In the genomic region with DNA sequence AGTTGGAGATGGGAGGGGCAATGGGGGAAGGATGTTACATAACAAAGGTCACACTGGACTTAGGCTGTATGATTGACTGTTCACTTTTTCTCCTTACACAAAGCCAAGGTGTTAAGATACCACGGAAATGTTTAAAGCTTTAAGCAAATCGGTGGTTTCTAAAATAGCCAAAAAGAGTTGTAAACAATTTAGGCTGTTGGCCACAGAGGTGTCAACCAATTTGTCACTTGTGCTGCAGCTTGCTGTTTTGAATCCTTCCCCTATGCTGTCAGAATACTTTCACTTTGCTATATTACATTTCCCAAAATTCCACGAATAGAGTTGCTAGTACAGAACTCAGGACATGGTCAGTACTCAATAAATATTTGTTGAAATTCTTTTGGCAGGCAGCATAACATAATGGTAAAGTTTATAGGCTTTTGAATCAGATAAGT, we compare ENCODE assay signal across 12 cellular contexts.
DNase-seq lines count a peak whose midpoint lies in the region; ATAC-seq, FAIRE-seq and TF ChIP-seq lines count a peak whose summit lies in the region.
"Had no signal": no experiment of that assay in that cellular context is flagged by ENCODE, and none has a peak within 500 bp of the region (broad histone marks: within the 10 kb centered on the region; RNA-seq: fewer than 3 reads in every experiment).

No MANE protein-coding gene starts in this region.

- peak; percentile 78 for FAIRE-seq in GM19239 (lab: Jason Lieb, UNC)
- FAIRE-seq: colon had no signal

- peak overlapping the region; percentile 12 to 76 (median 69) for H3K4me3 Mint-ChIP-seq in CD8-positive, alpha-beta memory T cell
- H3K4me3 Mint-ChIP-seq: stimulated activated naive CD8-positive, alpha-beta T cell treated with anti-CD3 and anti-CD28 coated beads, Interleukin-15, Interleukin-2, amounts not matched to agents 100 ng/mL and 50 ng/mL, for 24 hours had no signal

- peak overlapping the region; percentile 69 to 93 (median 86) for H3K27ac Mint-ChIP-seq in CD8-positive, alpha-beta memory T cell
- H3K27ac Mint-ChIP-seq: stimulated activated naive CD8-positive, alpha-beta T cell treated with anti-CD3 and anti-CD28 coated beads, Interleukin-15, Interleukin-2, amounts not matched to agents 100 ng/mL and 50 ng/mL, for 24 hours had no signal

- CTCF ChIA-PET in CD8-positive, alpha-beta memory T cell (lab: Charles Lee), result no interaction called here

- no peak for TF ChIP-seq CTCF in fibroblast of villous mesenchyme (IDR thresholded peaks at IDR 0.05; ENCODE audit: insufficient read depth, low read depth, low read length)

- H3K27me3 ChIP-seq in CD8-positive, alpha-beta memory T cell (ENCODE audit: insufficient read depth, low read length, poor library complexity, severe bottlenecking), result no peaks in the 10 kb centered on the region

- H3K4me1 ChIP-seq in CD8-positive, alpha-beta memory T cell (ENCODE audit: insufficient read depth, low read length), result peaks cover 12% of the 10 kb centered on the region

- H3K27me3 Mint-ChIP-seq in CD8-positive, alpha-beta memory T cell, result no peaks in the 10 kb centered on the region
- H3K27me3 Mint-ChIP-seq: stimulated activated naive CD8-positive, alpha-beta T cell treated with anti-CD3 and anti-CD28 coated beads, Interleukin-15, Interleukin-2, amounts not matched to agents 100 ng/mL and 50 ng/mL, for 24 hours had no signal

- peaks cover 4% of the 10 kb centered on the region for H3K36me3 ChIP-seq in CD8-positive, alpha-beta memory T cell (ENCODE audit: insufficient read depth, low read length)

- in situ Hi-C loops in KBM-7 (cut with MboI; ENCODE audit: low pct_unique_long_range_greater_than_20kb, low sequenced_read_pairs), result no loop called here

- no peaks in the 10 kb centered on the region for H3K9me3 Mint-ChIP-seq in CD8-positive, alpha-beta memory T cell
- H3K9me3 Mint-ChIP-seq: stimulated activated naive CD8-positive, alpha-beta T cell treated with anti-CD3 and anti-CD28 coated beads, Interleukin-15, Interleukin-2, amounts not matched to agents 100 ng/mL and 50 ng/mL, for 24 hours had no signal

- peak in 1 of 5 donors; percentile 39 for DNase-seq in CD8-positive, alpha-beta memory T cell
- DNase-seq in GM19239 (ENCODE audit: insufficient read length, low spot score), result peak; percentile 10
- DNase-seq in fibroblast of villous mesenchyme (ENCODE audit: low read depth), result peak; percentile 20
- DNase-seq in NCI-H187 (lab: John Stamatoyannopoulos, UW), result no peak
- DNase-seq in KBM-7, result no peak
- no peak for DNase-seq in NCI-H1694 treated with DMSO at 0.1 percent for 48 hours (lab: John Stamatoyannopoulos, UW)
- DNase-seq in NCI-H2227 treated with DMSO at 0.1 percent for 48 hours (lab: John Stamatoyannopoulos, UW), result no peak
- DNase-seq: activated T-cell treated with anti-CD3 and anti-CD28 coated beads for 4 hours, NCI-H69 had no signal

- peak; percentile 58 for ATAC-seq in HG03025 (IDR thresholded peaks at IDR 0.05; ENCODE audit: low FRiP score, unreplicated experiment)

- peak overlapping the region; percentile 41 for H3K27ac ChIP-seq in CD8-positive, alpha-beta memory T cell (ENCODE audit: low read depth, low read length)

- no peak overlapping the region for H3K4me3 ChIP-seq in CD8-positive, alpha-beta memory T cell (ENCODE audit: low read length)
- no peak overlapping the region for H3K4me3 ChIP-seq in fibroblast of villous mesenchyme (ENCODE audit: low read depth, low read length)

- H3K4me1 Mint-ChIP-seq in CD8-positive, alpha-beta memory T cell, result peaks cover 42 to 58% (median 48%) of the 10 kb centered on the region in 3 donors

- H3K9me3 ChIP-seq in CD8-positive, alpha-beta memory T cell (ENCODE audit: low read length), result no peaks in the 10 kb centered on the region

- POLR2A ChIA-PET in CD8-positive, alpha-beta memory T cell (lab: Charles Lee), result interaction anchor here (0.6 kb wide), 1 partner anchor 543 kb away, joined by 3 read pairs; no protein-coding TSS in a partner anchor

- H3K36me3 Mint-ChIP-seq in CD8-positive, alpha-beta memory T cell, result peaks cover 40 to 55% (median 49%) of the 10 kb centered on the region in 3 donors

Comparison
In these comparisons a context has a peak if more than half of its experiments do, and no peak if none do; other contexts are left out.
1. DNase-seq: peak in GM19239 (single experiment) and fibroblast of villous mesenchyme (single experiment); none in NCI-H187 (0 of 2), KBM-7 (single experiment), NCI-H1694 treated with DMSO at 0.1 percent for 48 hours (single experiment) and NCI-H2227 treated with DMSO at 0.1 percent for 48 hours (single experiment).